ENCODE assay signal across 8 cellular contexts in genomic region chr3:4754180-4755086, GRCh38.
DNase-seq lines count a peak whose midpoint lies in the region; ATAC-seq and TF ChIP-seq lines count a peak whose summit lies in the region.

No MANE protein-coding gene starts in this region.

- no peaks in the 10 kb centered on the region for H3K36me3 Mint-ChIP-seq in endodermal cell (ENCODE audit: low read depth)

- 93 to 94% methylated on average over 4 to 7 of the region's 7 CpGs for WGBS in endodermal cell (ENCODE audit: insufficient coverage in 1 of 2, insufficient read length in 1 of 2), 2 experiments

- intact Hi-C loops in left ventricle myocardium superior (cut with micrococcal nuclease), result no loop called here
- intact Hi-C loops in ascending aorta (cut with DNase I), result no loop called here
- intact Hi-C loops in mucosa of descending colon (cut with DNase I, micrococcal nuclease), result no loop called here

- H3K9me3 ChIP-seq in endodermal cell (ENCODE audit: control insufficient read depth, low read length), result no peaks in the 10 kb centered on the region
- no peaks in the 10 kb centered on the region for H3K9me3 ChIP-seq in ascending aorta
- no peaks in the 10 kb centered on the region for H3K9me3 ChIP-seq in mucosa of descending colon

- ATAC-seq in GM18511 (IDR thresholded peaks at IDR 0.05; ENCODE audit: unreplicated experiment), result peak; percentile 60
- peak; percentile 69 for ATAC-seq in GM21515 (IDR thresholded peaks at IDR 0.05; ENCODE audit: unreplicated experiment)
- ATAC-seq in HG03432 (IDR thresholded peaks at IDR 0.05; ENCODE audit: unreplicated experiment), result peak; percentile 78
- peak; percentile 26 for ATAC-seq in left ventricle myocardium superior
- no peak for ATAC-seq in mucosa of descending colon

- H3K27ac Mint-ChIP-seq in endodermal cell, result no peak overlapping the region

- TF ChIP-seq CTCF in endodermal cell (conservative IDR thresholded peaks at IDR 0.05) (no peak), ascending aorta (IDR thresholded peaks at IDR 0.05) (no peak), mucosa of descending colon (IDR thresholded peaks at IDR 0.05) (no peak)

- no peaks in the 10 kb centered on the region for H3K9me3 Mint-ChIP-seq in endodermal cell

- H3K27me3 ChIP-seq in endodermal cell (ENCODE audit: control insufficient read depth, insufficient read depth, low read length, poor library complexity, severe bottlenecking) (peaks cover 4% of the 10 kb centered on the region), ascending aorta (no peaks in the 10 kb centered on the region)

- DNase-seq in left ventricle myocardium superior (no peak), endodermal cell (no peak), inferior parietal cortex (ENCODE audit: extremely low spot score) (no peak), ascending aorta (ENCODE audit: low spot score in 2 of 2) (no peak), mucosa of descending colon (no peak)

- peaks cover 16% of the 10 kb centered on the region for H3K4me1 ChIP-seq in endodermal cell (ENCODE audit: control insufficient read depth, insufficient read depth, low read length)
- peaks cover 7 to 22% of the 10 kb centered on the region in 2 donors for H3K4me1 ChIP-seq in ascending aorta
- H3K4me1 ChIP-seq in mucosa of descending colon (ENCODE audit: low read depth), result peaks cover 39% of the 10 kb centered on the region

- no peaks in the 10 kb centered on the region for H3K36me3 ChIP-seq in endodermal cell (ENCODE audit: control insufficient read depth, insufficient read depth, low read length)
- peaks cover 0 to 16% of the 10 kb centered on the region in 2 donors for H3K36me3 ChIP-seq in ascending aorta
- H3K36me3 ChIP-seq in mucosa of descending colon (ENCODE audit: low read depth), result no peaks in the 10 kb centered on the region

- no peak overlapping the region for H3K4me3 Mint-ChIP-seq in endodermal cell

- H3K27me3 Mint-ChIP-seq in endodermal cell (ENCODE audit: insufficient read depth), result peaks cover 19% of the 10 kb centered on the region

- peaks cover 50% of the 10 kb centered on the region for H3K4me1 Mint-ChIP-seq in endodermal cell

- no peak overlapping the region for H3K27ac ChIP-seq in endodermal cell (ENCODE audit: low read depth, low read length)
- H3K27ac ChIP-seq in ascending aorta, result no peak overlapping the region

- H3K9ac ChIP-seq in endodermal cell (ENCODE audit: extremely low read depth, low read length, poor library complexity, severe bottlenecking), result no peak overlapping the region

- no peak overlapping the region for H3K4me3 ChIP-seq in endodermal cell (ENCODE audit: low read length)
- no peak overlapping the region for H3K4me3 ChIP-seq in ascending aorta
- H3K4me3 ChIP-seq in mucosa of descending colon, result no peak overlapping the region
